Comparison of ENCODE assay signal across 25 cellular contexts in the genomic region with DNA sequence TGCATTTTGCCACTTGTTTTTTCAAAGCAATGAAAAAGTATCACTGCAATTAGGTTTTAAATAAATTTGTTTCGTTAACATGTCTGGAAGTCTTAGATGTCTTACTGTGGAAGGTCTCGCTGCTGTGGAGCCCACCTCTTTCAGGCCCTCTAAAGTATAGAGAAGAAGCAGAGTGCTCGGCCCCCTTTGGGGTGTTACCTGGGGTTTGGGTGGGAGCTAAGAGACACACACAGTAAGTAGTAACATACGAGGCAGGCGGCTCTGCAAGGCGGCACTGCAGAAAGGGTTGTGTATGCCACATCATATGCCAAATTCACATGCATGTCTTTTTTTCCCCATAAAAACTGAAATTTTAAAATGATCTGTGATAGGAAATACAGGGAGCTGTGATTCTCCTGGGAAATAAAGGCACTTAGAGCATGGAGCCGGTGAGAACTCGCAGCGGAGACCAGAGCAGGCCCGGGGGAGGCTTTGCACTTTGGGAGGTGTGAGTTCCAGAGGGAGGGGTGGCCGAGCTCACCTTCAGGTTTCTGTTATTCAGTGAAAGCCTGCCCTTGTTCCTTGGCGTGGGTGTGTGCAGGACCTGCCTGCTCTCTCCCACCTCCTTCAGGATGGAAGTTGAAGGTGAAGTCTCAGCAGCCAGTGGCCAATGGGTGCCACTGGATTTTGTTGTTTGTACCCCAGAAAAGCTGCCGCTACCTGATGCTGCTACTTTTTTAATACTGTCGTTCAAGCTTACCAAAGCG. TPM values are rescaled to one million over a fixed set of nuclear protein-coding genes. Genes with fewer than 3 reads are reported as not detected.
DNase-seq lines count a peak whose midpoint lies in the region; ATAC-seq, FAIRE-seq and TF ChIP-seq lines count a peak whose summit lies in the region.
"Had no signal": no experiment of that assay in that cellular context is flagged by ENCODE, and none has a peak within 500 bp of the region (broad histone marks: within the 10 kb centered on the region; RNA-seq: fewer than 3 reads in every experiment).

No MANE protein-coding gene starts in this region.

- H3K27me3 Mint-ChIP-seq in activated T-cell treated with anti-CD3 and anti-CD28 coated beads, Interleukin-2, amount 50 U/mL, for 24 hours = no peaks in the 10 kb centered on the region
- H3K27me3 Mint-ChIP-seq in activated T-cell treated with anti-CD3 and anti-CD28 coated beads, Interleukin-2, amount 50 U/mL, for 4 hours (ENCODE audit: low read depth) = no peaks in the 10 kb centered on the region
- H3K27me3 Mint-ChIP-seq: activated CD4-positive, alpha-beta memory T cell treated with anti-CD3 and anti-CD28 coated beads, Interleukin-2, amount 10 ng/mL, durations not matched to agents 7 days and 5 days had no signal

- H3K27ac ChIP-seq in angular gyrus (ENCODE audit: low read depth, low read length) = peak overlapping the region; percentile 33
- peak overlapping the region; percentile 55 for H3K27ac ChIP-seq in stomach smooth muscle (ENCODE audit: low read length)
- H3K27ac ChIP-seq: adrenal gland, uterus had no signal

- no peak overlapping the region for H3K4me3 Mint-ChIP-seq in activated T-cell treated with anti-CD3 and anti-CD28 coated beads, Interleukin-2, amount 50 U/mL, for 24 hours
- H3K4me3 Mint-ChIP-seq in activated T-cell treated with anti-CD3 and anti-CD28 coated beads, Interleukin-2, amount 50 U/mL, for 4 hours = no peak overlapping the region
- H3K4me3 Mint-ChIP-seq: activated CD4-positive, alpha-beta memory T cell treated with anti-CD3 and anti-CD28 coated beads, Interleukin-2, amount 10 ng/mL, durations not matched to agents 7 days and 5 days had no signal

- DNase-seq in activated T-cell treated with anti-CD3 and anti-CD28 coated beads, Interleukin-2, amount 50 U/mL, for 24 hours = peak; percentile 12
- no peak for DNase-seq in activated T-cell treated with anti-CD3 and anti-CD28 coated beads, Interleukin-2, amount 50 U/mL, for 4 hours
- peak; percentile 33 for DNase-seq in iPS-NIHi7 (ENCODE audit: extremely low spot score)
- no peak for DNase-seq in Right ventricle myocardium superior
- DNase-seq in NCI-H146 (lab: John Stamatoyannopoulos, UW) = no peak
- no peak for DNase-seq in GM12891 (ENCODE audit: insufficient read length, low spot score)
- DNase-seq: 8988T; activated CD4-positive, alpha-beta memory T cell treated with anti-CD3 and anti-CD28 coated beads, Interleukin-2, amount 10 ng/mL, durations not matched to agents 7 days and 5 days; activated CD4-positive, alpha-beta T cell treated with anti-CD3 and anti-CD28 coated beads for 1 hour; activated gamma-delta T cell treated with Interleukin-2 at 50 U/mL for 16 hours; adrenal gland; effector CD4-positive, alpha-beta T cell; erythroblast; foreskin fibroblast; H7; left colon; NCI-H1436; NCI-H345; NCI-H774; RPMI8226; stimulated activated naive CD8-positive, alpha-beta T cell treated with anti-CD3 and anti-CD28 coated beads, Interleukin-15, Interleukin-2, amounts not matched to agents 100 U/mL and 50 U/mL, for 24 hours; T-helper 1 cell; uterus had no signal

- peak overlapping the region; percentile 16 for H3K27ac Mint-ChIP-seq in activated T-cell treated with anti-CD3 and anti-CD28 coated beads, Interleukin-2, amount 50 U/mL, for 24 hours
- H3K27ac Mint-ChIP-seq: activated CD4-positive, alpha-beta memory T cell treated with anti-CD3 and anti-CD28 coated beads, Interleukin-2, amount 10 ng/mL, durations not matched to agents 7 days and 5 days had no signal

- no peaks in the 10 kb centered on the region for H3K9me3 ChIP-seq in stomach smooth muscle (ENCODE audit: control insufficient read depth in 2 of 2, low read length in 2 of 2)
- H3K9me3 ChIP-seq: adrenal gland, uterus had no signal

- H3K9ac ChIP-seq in stomach smooth muscle (ENCODE audit: low read length in 2 of 2) = no peak overlapping the region

- no peak for FAIRE-seq in GM12891 (lab: Jason Lieb, UNC)

- H3K36me3 ChIP-seq in stomach smooth muscle (ENCODE audit: control insufficient read depth in 2 of 2, insufficient read depth in 2 of 2, low read length in 2 of 2) = peaks cover 15 to 23% of the 10 kb centered on the region in 2 donors
- H3K36me3 ChIP-seq: uterus had no signal

- peaks cover 33% of the 10 kb centered on the region for H3K4me1 Mint-ChIP-seq in activated T-cell treated with anti-CD3 and anti-CD28 coated beads, Interleukin-2, amount 50 U/mL, for 24 hours (ENCODE audit: low read depth)
- peaks cover 15% of the 10 kb centered on the region for H3K4me1 Mint-ChIP-seq in activated T-cell treated with anti-CD3 and anti-CD28 coated beads, Interleukin-2, amount 50 U/mL, for 4 hours (ENCODE audit: low read depth)

- intact Hi-C loops in Right ventricle myocardium superior (cut with DNase I) = no loop called here

- peaks cover 19% of the 10 kb centered on the region for H3K4me1 ChIP-seq in stomach smooth muscle (ENCODE audit: control insufficient read depth, insufficient read depth, low read length)
- H3K4me1 ChIP-seq: adrenal gland, uterus had no signal

- ATAC-seq in activated T-cell treated with anti-CD3 and anti-CD28 coated beads, Interleukin-2, amount 50 U/mL, for 4 hours = no peak
- ATAC-seq in Right ventricle myocardium superior (ENCODE audit: poor library complexity) = no peak
- ATAC-seq: left colon; stimulated activated naive CD8-positive, alpha-beta T cell treated with anti-CD3 and anti-CD28 coated beads, Interleukin-15, Interleukin-2, amounts not matched to agents 100 U/mL and 50 U/mL, for 24 hours had no signal

- H3K9me3 Mint-ChIP-seq in activated T-cell treated with anti-CD3 and anti-CD28 coated beads, Interleukin-2, amount 50 U/mL, for 24 hours = no peaks in the 10 kb centered on the region
- no peaks in the 10 kb centered on the region for H3K9me3 Mint-ChIP-seq in activated T-cell treated with anti-CD3 and anti-CD28 coated beads, Interleukin-2, amount 50 U/mL, for 4 hours
- H3K9me3 Mint-ChIP-seq: activated CD4-positive, alpha-beta memory T cell treated with anti-CD3 and anti-CD28 coated beads, Interleukin-2, amount 10 ng/mL, durations not matched to agents 7 days and 5 days had no signal

- no peak overlapping the region for H3K4me3 ChIP-seq in stomach smooth muscle (ENCODE audit: low read length in 2 of 2)
- H3K4me3 ChIP-seq: adrenal gland, uterus had no signal

- H3K27me3 ChIP-seq in stomach smooth muscle (ENCODE audit: control insufficient read depth in 1 of 2, insufficient read depth in 2 of 2, low read length in 2 of 2) = no peaks in the 10 kb centered on the region
- H3K27me3 ChIP-seq: adrenal gland, uterus had no signal

- no peak for TF ChIP-seq POLR2A in GM12891 (IDR thresholded peaks at IDR 0.05; ENCODE audit: low read depth, low read length)

- peaks cover 94% of the 10 kb centered on the region for H3K36me3 Mint-ChIP-seq in activated T-cell treated with anti-CD3 and anti-CD28 coated beads, Interleukin-2, amount 50 U/mL, for 24 hours (ENCODE audit: low read depth)
- H3K36me3 Mint-ChIP-seq in activated T-cell treated with anti-CD3 and anti-CD28 coated beads, Interleukin-2, amount 50 U/mL, for 4 hours (ENCODE audit: insufficient read depth) = peaks cover 39% of the 10 kb centered on the region

TF ChIP-seq in GM12891, 5 proteins besides CTCF, POLR2A, EP300 and RAD21:
- no peak for TF ChIP-seq SPI1 (IDR thresholded peaks at IDR 0.05; ENCODE audit: low read depth, low read length)
- TF ChIP-seq TAF1 (IDR thresholded peaks at IDR 0.05; ENCODE audit: low read depth, low read length) = no peak
- no peak for TF ChIP-seq POU2F2 (IDR thresholded peaks at IDR 0.05; ENCODE audit: low read depth, low read length)
- TF ChIP-seq PAX5 (IDR thresholded peaks at IDR 0.05; ENCODE audit: insufficient read depth, low read length, severe bottlenecking) = no peak
- TF ChIP-seq POLR2AphosphoS5 (IDR thresholded peaks at IDR 0.05; ENCODE audit: low read depth, low read length) = no peak

RNA-seq across cellular contexts. Expression of a gene that starts 35.7 kb away (rescaled TPM):
- 100 to 1,000 TPM in 1 of 3 donors, 10 to 100 TPM in 2; 24.6 to 145 (median 27.1) TPM for total RNA-seq in activated T-cell treated with anti-CD3 and anti-CD28 coated beads, Interleukin-2, amount 50 U/mL, for 4 hours
- total RNA-seq in Right ventricle myocardium superior = 8.6 TPM
- 3.5 TPM for polyA plus RNA-seq in GM12891 (2012; ENCODE audit: low read depth, missing spikeins)

RNA-seq across cellular contexts. Expression of a gene that starts 59.4 kb away (rescaled TPM):
- total RNA-seq in activated T-cell treated with anti-CD3 and anti-CD28 coated beads, Interleukin-2, amount 50 U/mL, for 4 hours = 10 to 100 TPM; 43.0 to 48.1 (median 44.8) TPM
- total RNA-seq in Right ventricle myocardium superior = 20.3 TPM
- 14.0 TPM for polyA plus RNA-seq in GM12891 (2012; ENCODE audit: low read depth, missing spikeins)

Comparison
In these comparisons a context has a peak if more than half of its experiments do, and no peak if none do; other contexts are left out.
1. DNase-seq: peak in activated T-cell treated with anti-CD3 and anti-CD28 coated beads, Interleukin-2, amount 50 U/mL, for 24 hours (single experiment) and iPS-NIHi7 (single experiment); none in activated T-cell treated with anti-CD3 and anti-CD28 coated beads, Interleukin-2, amount 50 U/mL, for 4 hours (single experiment), Right ventricle myocardium superior (single experiment), NCI-H146 (single experiment) and GM12891 (single experiment).